Comparison of ENCODE assay signal across 30 cellular contexts in the genomic region with DNA sequence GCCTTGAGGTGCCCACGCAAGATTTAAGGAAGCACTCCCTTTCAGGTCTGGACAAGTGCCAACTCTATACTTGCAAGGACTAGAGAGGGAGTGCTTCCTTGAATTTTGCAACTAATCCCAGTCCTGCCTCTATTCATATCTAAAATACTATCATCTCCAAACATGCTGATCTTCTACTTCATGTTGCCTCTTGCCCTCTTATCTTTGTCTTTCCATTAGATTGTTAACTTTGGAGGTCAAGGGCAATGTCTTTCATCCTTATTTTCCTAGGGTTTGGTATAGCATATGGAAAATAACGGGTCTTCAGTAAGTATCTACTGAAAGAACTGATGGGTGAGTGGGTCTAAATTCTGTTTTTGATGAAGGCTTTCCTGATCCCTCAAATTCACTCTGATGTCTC. TPM values are rescaled to one million over a fixed set of nuclear protein-coding genes. Genes with fewer than 3 reads are reported as not detected.
"Had no signal": no experiment of that assay in that cellular context is flagged by ENCODE, and none has a peak within 500 bp of the region (broad histone marks: within the 10 kb centered on the region; RNA-seq: fewer than 3 reads in every experiment).

No MANE protein-coding gene starts in this region.

- H3K36me3 ChIP-seq: ascending aorta, Peyer's patch, SJSA1 had no signal

- ATAC-seq: activated CD4-positive, alpha-beta T cell treated with anti-CD3 and anti-CD28 coated beads for 36 hours; activated CD4-positive, CD25-positive, alpha-beta regulatory T cell treated with anti-CD3 and anti-CD28 coated beads, Interleukin-2, amount 50 U/mL, for 24 hours; activated CD8-positive, alpha-beta T cell treated with anti-CD3 and anti-CD28 coated beads, Interleukin-2, amount 10 ng/mL, durations not matched to agents 7 days and 5 days; PC-3; WTC11 had no signal

- H3K4me1 ChIP-seq: Peyer's patch, SJSA1 had no signal

- H3K27me3 ChIP-seq: ascending aorta, Peyer's patch had no signal

- DNase-seq: activated CD4-positive, alpha-beta T cell treated with anti-CD3 and anti-CD28 coated beads for 36 hours; activated CD4-positive, alpha-beta T cell treated with anti-CD3 and anti-CD28 coated beads, Interleukin-2, amount 10 ng/mL, durations not matched to agents 7 days and 5 days; activated CD4-positive, alpha-beta T cell treated with anti-CD3 and anti-CD28 coated beads, Interleukin-2, amount 50 U/mL, for 48 hours; activated CD8-positive, alpha-beta T cell treated with anti-CD3 and anti-CD28 coated beads, Interleukin-2, amount 10 ng/mL, durations not matched to agents 7 days and 5 days; activated gamma-delta T cell; activated naive CD4-positive, alpha-beta T cell treated with Interleukin-2 at 50 U/mL for 16 hours; activated naive CD8-positive, alpha-beta T cell treated with anti-CD3 and anti-CD28 coated beads, Interleukin-2, amount 10 ng/mL, durations not matched to agents 7 days and 5 days; activated T-cell treated with anti-CD3 and anti-CD28 coated beads, Interleukin-2, amount 50 U/mL, for 24 hours; amygdala; Kasumi-1; MM.1S; NCI-H1092 treated with DMSO at 0.1 percent for 48 hours; NCI-H1417; NCI-H146; NCI-H187; NCI-H2029 treated with DMSO at 0.1 percent for 48 hours; NCI-H2107; NCI-H226; NCI-H446 treated with DMSO at 0.1 percent for 48 hours; NCI-H524; PC-3; Peyer's patch; RPMI8226; SHP77 treated with DMSO at 0.1 percent for 48 hours; SK-N-SH had no signal

- H3K9ac ChIP-seq: SK-N-SH had no signal

- H3K9me3 ChIP-seq: ascending aorta, Peyer's patch, SJSA1, SK-N-SH had no signal

- H3K27ac ChIP-seq: ascending aorta, Peyer's patch, SJSA1 had no signal

- H3K4me2 ChIP-seq: SK-N-SH had no signal

- H3K4me3 ChIP-seq: ascending aorta, Peyer's patch, SJSA1 had no signal

RNA-seq across cellular contexts. Expression of a gene that starts 28.7 kb away (rescaled TPM):
- total RNA-seq: activated CD4-positive, alpha-beta T cell treated with anti-CD3 and anti-CD28 coated beads, Interleukin-2, amount 10 ng/mL, durations not matched to agents 7 days and 5 days; activated CD8-positive, alpha-beta T cell treated with anti-CD3 and anti-CD28 coated beads, Interleukin-2, amount 10 ng/mL, durations not matched to agents 7 days and 5 days; activated T-helper 2 cell treated with anti-CD3 and anti-CD28 coated beads, Interferon-gamma antibody, Interleukin-2, Interleukin-4, amounts not matched to agents 10 μg/mL and 5 μg/mL and 100 μg/mL, durations not matched to agents 14 hours and 24 hours and 36 hours had no signal
